Comparison of ENCODE assay signal across 8 cellular contexts in genomic region chr10:87818505-87819273, GRCh38. TPM values are rescaled to one million over a fixed set of nuclear protein-coding genes. Genes with fewer than 3 reads are reported as not detected.
A peak's percentile ranks its signal among the peaks of the same experiment; 100 is the strongest.
DNase-seq lines count a peak whose midpoint lies in the region; ATAC-seq lines count a peak whose summit lies in the region.

No MANE protein-coding gene starts in this region.

- ATAC-seq in HG02852 (IDR thresholded peaks at IDR 0.05; ENCODE audit: unreplicated experiment) (peak; percentile 54), esophagus mucosa (peak; percentile 31)
- ATAC-seq in naive thymus-derived CD8-positive, alpha-beta T cell, result peak; percentile 73 to 76

- H3K36me3 Mint-ChIP-seq in naive thymus-derived CD8-positive, alpha-beta T cell, result peaks cover 0 to 7% (median 3%) of the 10 kb centered on the region in 3 donors

- POLR2A ChIA-PET in naive thymus-derived CD8-positive, alpha-beta T cell (lab: Charles Lee), result interaction anchor here (0.6 to 4.5 kb wide), 21 partner anchors 9 to 1239 kb away, joined by 3 to 87 read pairs (median 4); partner anchors contain the start of genes KLLN, MINPP1, PTEN and RNLS

- H3K27ac Mint-ChIP-seq in naive thymus-derived CD8-positive, alpha-beta T cell, result peak overlapping the region; percentile 96 to 99 (median 98)

- DNase-seq in SIG-M5 treated with dmso at 0.1 percent for 504 hours (lab: John Stamatoyannopoulos, UW; ENCODE audit: unreplicated experiment) (peak; percentile 50), SIG-M5 (lab: John Stamatoyannopoulos, UW) (no peak), NCI-H2171 treated with DMSO at 0.1 percent for 48 hours (lab: John Stamatoyannopoulos, UW) (peak; percentile 85)
- peak; percentile 71 for DNase-seq in activated CD8-positive, alpha-beta memory T cell treated with anti-CD3 and anti-CD28 coated beads, Interleukin-2, amount 50 U/mL, for 4 hours
- DNase-seq in naive thymus-derived CD8-positive, alpha-beta T cell, result peak; percentile 35 to 82 (median 65)
- peak; percentile 37 to 87 (median 74) for DNase-seq in stimulated activated naive CD4-positive, alpha-beta T cell (lab: John Stamatoyannopoulos, UW)

- H3K4me1 Mint-ChIP-seq in naive thymus-derived CD8-positive, alpha-beta T cell, result peaks cover 16 to 40% (median 33%) of the 10 kb centered on the region in 4 donors

- H3K4me3 Mint-ChIP-seq in naive thymus-derived CD8-positive, alpha-beta T cell, result peak overlapping the region; percentile 87 to 99 (median 96)

- H3K9me3 Mint-ChIP-seq in naive thymus-derived CD8-positive, alpha-beta T cell, result no peaks in the 10 kb centered on the region

- H3K27me3 Mint-ChIP-seq in naive thymus-derived CD8-positive, alpha-beta T cell, result no peaks in the 10 kb centered on the region

RNA-seq across cellular contexts. Expression of gene ATAD1, which starts 0.7 kb away (rescaled TPM):
- 26.3 TPM for total RNA-seq in esophagus mucosa
- 10 to 100 TPM; 53.3 to 59.7 TPM for total RNA-seq in naive thymus-derived CD8-positive, alpha-beta T cell
- 10 to 100 TPM; 32.4 to 39.0 (median 35.9) TPM for polyA plus RNA-seq in naive thymus-derived CD8-positive, alpha-beta T cell

RNA-seq across cellular contexts. Expression of gene KLLN, which starts 44.6 kb away (rescaled TPM):
- total RNA-seq in esophagus mucosa, result 0.60 TPM
- total RNA-seq in naive thymus-derived CD8-positive, alpha-beta T cell, result 1 to 10 TPM; 1.4 to 1.7 TPM
- under 1 TPM; 0.08 to 0.47 (median 0.19) TPM for polyA plus RNA-seq in naive thymus-derived CD8-positive, alpha-beta T cell

RNA-seq across cellular contexts. Expression of gene PTEN, which starts 44.7 kb away (rescaled TPM):
- total RNA-seq in esophagus mucosa, result 77.0 TPM
- 10 to 100 TPM; 83.3 to 90.0 TPM for total RNA-seq in naive thymus-derived CD8-positive, alpha-beta T cell
- polyA plus RNA-seq in naive thymus-derived CD8-positive, alpha-beta T cell, result 10 to 100 TPM; 29.4 to 37.7 (median 30.4) TPM
